In genomic region chr2:35495182-35495581, GRCh38 we compare ENCODE assay signal across 27 cellular contexts.
"Had no signal": no experiment of that assay in that cellular context is flagged by ENCODE, and none has a peak within 500 bp of the region (broad histone marks: within the 10 kb centered on the region; RNA-seq: fewer than 3 reads in every experiment).

No MANE protein-coding gene starts in this region.

- H3K4me3 Mint-ChIP-seq: activated CD4-positive, alpha-beta memory T cell treated with anti-CD3 and anti-CD28 coated beads for 36 hours; activated naive CD4-positive, alpha-beta T cell treated with anti-CD3 and anti-CD28 coated beads for 36 hours; activated naive CD8-positive, alpha-beta T cell treated with anti-CD3 and anti-CD28 coated beads, Interleukin-2, amount 10 ng/mL, durations not matched to agents 7 days and 5 days; central memory CD8-positive, alpha-beta T cell; nephron progenitor cell; stimulated activated memory B cell treated with anti-CD40 and anti-IgM and Interleukin-4, amounts not matched to agents 10 μg/mL and 1 μg/mL and 100 μg/mL, for 72 hours had no signal

- H3K27me3 ChIP-seq: breast epithelium, esophagus muscularis mucosa, stomach, suprapubic skin, tibial nerve had no signal

- ATAC-seq: left colon; mucosa of descending colon; sciatic nerve; stimulated activated memory B cell treated with anti-CD40 and anti-IgM and Interleukin-4, amounts not matched to agents 10 μg/mL and 1 μg/mL and 100 μg/mL, for 72 hours had no signal

- H3K27ac ChIP-seq: breast epithelium, esophagus muscularis mucosa, stomach, suprapubic skin, tibial nerve had no signal

- H3K4me3 ChIP-seq: breast epithelium, esophagus muscularis mucosa, mucosa of descending colon, stomach, suprapubic skin, tibial nerve had no signal

- H3K36me3 Mint-ChIP-seq: activated CD4-positive, alpha-beta memory T cell treated with anti-CD3 and anti-CD28 coated beads for 36 hours; activated naive CD8-positive, alpha-beta T cell treated with anti-CD3 and anti-CD28 coated beads, Interleukin-2, amount 10 ng/mL, durations not matched to agents 7 days and 5 days; stimulated activated memory B cell treated with anti-CD40 and anti-IgM and Interleukin-4, amounts not matched to agents 10 μg/mL and 1 μg/mL and 100 μg/mL, for 72 hours had no signal

- DNase-seq: activated CD4-positive, alpha-beta memory T cell treated with anti-CD3 and anti-CD28 coated beads for 36 hours; activated CD4-positive, alpha-beta T cell treated with anti-CD3 and anti-CD28 coated beads for 4 hours; activated CD4-positive, CD25-positive, alpha-beta regulatory T cell; activated effector memory CD4-positive, alpha-beta T cell treated with Interleukin-2 at 50 U/mL for 16 hours; activated naive CD4-positive, alpha-beta T cell treated with anti-CD3 and anti-CD28 coated beads for 36 hours; activated naive CD8-positive, alpha-beta T cell treated with anti-CD3 and anti-CD28 coated beads, Interleukin-2, amount 10 ng/mL, durations not matched to agents 7 days and 5 days; activated T-cell treated with anti-CD3 and anti-CD28 coated beads, Interleukin-2, amount 50 U/mL, for 48 hours; amniotic stem cell; effector memory CD4-positive, alpha-beta T cell; hippocampal formation; left colon; mesenchymal stem cell; mucosa of descending colon; nephron progenitor cell; occipital lobe; posterior cingulate gyrus; small intestine; stimulated activated CD4-positive, alpha-beta T cell treated with anti-CD3 and anti-CD28 coated beads, Interleukin-15, amount 100 ng/mL, for 24 hours; stomach; T-helper 9 cell had no signal

- H3K36me3 ChIP-seq: breast epithelium, esophagus muscularis mucosa, stomach, suprapubic skin, tibial nerve had no signal

- H3K9me3 Mint-ChIP-seq: activated CD4-positive, alpha-beta memory T cell treated with anti-CD3 and anti-CD28 coated beads for 36 hours; activated naive CD4-positive, alpha-beta T cell treated with anti-CD3 and anti-CD28 coated beads for 36 hours; activated naive CD8-positive, alpha-beta T cell treated with anti-CD3 and anti-CD28 coated beads, Interleukin-2, amount 10 ng/mL, durations not matched to agents 7 days and 5 days; central memory CD8-positive, alpha-beta T cell; stimulated activated memory B cell treated with anti-CD40 and anti-IgM and Interleukin-4, amounts not matched to agents 10 μg/mL and 1 μg/mL and 100 μg/mL, for 72 hours had no signal

- H3K4me1 ChIP-seq: breast epithelium, esophagus muscularis mucosa, stomach, suprapubic skin, tibial nerve had no signal

- H3K27ac Mint-ChIP-seq: activated CD4-positive, alpha-beta memory T cell treated with anti-CD3 and anti-CD28 coated beads for 36 hours; activated naive CD4-positive, alpha-beta T cell treated with anti-CD3 and anti-CD28 coated beads for 36 hours; activated naive CD8-positive, alpha-beta T cell treated with anti-CD3 and anti-CD28 coated beads, Interleukin-2, amount 10 ng/mL, durations not matched to agents 7 days and 5 days; nephron progenitor cell; stimulated activated memory B cell treated with anti-CD40 and anti-IgM and Interleukin-4, amounts not matched to agents 10 μg/mL and 1 μg/mL and 100 μg/mL, for 72 hours had no signal

- H3K4me1 Mint-ChIP-seq: activated naive CD8-positive, alpha-beta T cell treated with anti-CD3 and anti-CD28 coated beads, Interleukin-2, amount 10 ng/mL, durations not matched to agents 7 days and 5 days; central memory CD8-positive, alpha-beta T cell; nephron progenitor cell; stimulated activated memory B cell treated with anti-CD40 and anti-IgM and Interleukin-4, amounts not matched to agents 10 μg/mL and 1 μg/mL and 100 μg/mL, for 72 hours had no signal

- H3K9me3 ChIP-seq: breast epithelium, esophagus muscularis mucosa, mucosa of descending colon, stomach, suprapubic skin, tibial nerve had no signal

- H3K27me3 Mint-ChIP-seq: activated CD4-positive, alpha-beta memory T cell treated with anti-CD3 and anti-CD28 coated beads for 36 hours; activated naive CD8-positive, alpha-beta T cell treated with anti-CD3 and anti-CD28 coated beads, Interleukin-2, amount 10 ng/mL, durations not matched to agents 7 days and 5 days; central memory CD8-positive, alpha-beta T cell; stimulated activated memory B cell treated with anti-CD40 and anti-IgM and Interleukin-4, amounts not matched to agents 10 μg/mL and 1 μg/mL and 100 μg/mL, for 72 hours had no signal
